Comparison of ENCODE assay signal across 11 cellular contexts in the genomic region with DNA sequence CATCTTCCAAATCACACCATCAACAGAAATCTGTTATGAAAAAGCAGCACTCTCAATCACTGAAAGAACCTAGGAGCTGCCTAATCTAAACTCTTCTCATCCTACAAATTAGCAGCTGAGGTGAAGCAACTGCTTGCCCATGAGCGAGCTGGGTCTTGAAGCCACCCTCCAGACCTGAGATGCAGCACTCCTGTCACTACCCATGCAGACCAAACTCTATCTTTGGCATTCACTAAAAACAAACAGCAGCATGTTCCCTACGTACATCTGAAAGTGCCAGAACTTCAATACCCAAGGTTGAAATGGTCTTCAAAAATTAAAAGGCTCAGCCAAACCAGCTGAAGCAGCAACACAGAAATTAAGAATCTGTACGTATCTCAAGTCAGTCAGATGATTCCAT. TPM values are rescaled to one million over a fixed set of nuclear protein-coding genes. Genes with fewer than 3 reads are reported as not detected.
DNase-seq lines count a peak whose midpoint lies in the region; ATAC-seq and TF ChIP-seq lines count a peak whose summit lies in the region.
"Had no signal": no experiment of that assay in that cellular context is flagged by ENCODE, and none has a peak within 500 bp of the region (broad histone marks: within the 10 kb centered on the region; RNA-seq: fewer than 3 reads in every experiment).

No MANE protein-coding gene starts in this region.

- ATAC-seq in stimulated activated naive CD8-positive, alpha-beta T cell treated with anti-CD3 and anti-CD28 coated beads, Interleukin-15, amount 100 ng/mL, for 72 hours = no peak
- no peak for ATAC-seq in activated T-helper 17 cell treated with anti-CD3 and anti-CD28 coated beads, Interleukin-2, amount 50 U/mL, for 72 hours (replicated peaks)
- no peak for ATAC-seq in naive B cell (ENCODE audit: low read depth in 2 of 2)

- no peaks in the 10 kb centered on the region for H3K27me3 Mint-ChIP-seq in stimulated activated naive CD8-positive, alpha-beta T cell treated with anti-CD3 and anti-CD28 coated beads, Interleukin-15, Interleukin-2, amounts not matched to agents 100 ng/mL and 50 ng/mL, for 24 hours
- no peaks in the 10 kb centered on the region for H3K27me3 Mint-ChIP-seq in stimulated activated naive CD8-positive, alpha-beta T cell treated with anti-CD3 and anti-CD28 coated beads, Interleukin-15, amount 100 ng/mL, for 72 hours
- H3K27me3 Mint-ChIP-seq in activated T-helper 17 cell treated with anti-CD3 and anti-CD28 coated beads, Interleukin-2, amount 50 U/mL, for 72 hours = no peaks in the 10 kb centered on the region
- H3K27me3 Mint-ChIP-seq in naive B cell = no peaks in the 10 kb centered on the region

- H3K9me3 ChIP-seq in uterus = no peaks in the 10 kb centered on the region

- H3K27me3 ChIP-seq in uterus = no peaks in the 10 kb centered on the region

- H3K27ac Mint-ChIP-seq in stimulated activated naive CD8-positive, alpha-beta T cell treated with anti-CD3 and anti-CD28 coated beads, Interleukin-15, Interleukin-2, amounts not matched to agents 100 ng/mL and 50 ng/mL, for 24 hours = peak overlapping the region; percentile 63
- peak overlapping the region in 1 of 2 donors; percentile 55 for H3K27ac Mint-ChIP-seq in stimulated activated naive CD8-positive, alpha-beta T cell treated with anti-CD3 and anti-CD28 coated beads, Interleukin-15, amount 100 ng/mL, for 72 hours
- H3K27ac Mint-ChIP-seq in activated T-helper 17 cell treated with anti-CD3 and anti-CD28 coated beads, Interleukin-2, amount 50 U/mL, for 72 hours = peak overlapping the region; percentile 66
- H3K27ac Mint-ChIP-seq in naive B cell = peak overlapping the region in 5 of 6 donors; percentile 66 to 93 (median 84)

- intact Hi-C loops in uterus (cut with DNase I; ENCODE audit: low total_unique reads) = no loop called here

- TF ChIP-seq CTCF in uterus (IDR thresholded peaks at IDR 0.05) = no peak

- H3K27ac ChIP-seq in uterus = peak overlapping the region; percentile 38 to 48

- no peaks in the 10 kb centered on the region for H3K36me3 ChIP-seq in uterus

- no peak overlapping the region for H3K4me3 ChIP-seq in uterus

- H3K36me3 Mint-ChIP-seq in stimulated activated naive CD8-positive, alpha-beta T cell treated with anti-CD3 and anti-CD28 coated beads, Interleukin-15, Interleukin-2, amounts not matched to agents 100 ng/mL and 50 ng/mL, for 24 hours (ENCODE audit: low read depth) = peaks cover 54% of the 10 kb centered on the region
- peaks cover 89% of the 10 kb centered on the region for H3K36me3 Mint-ChIP-seq in activated T-helper 17 cell treated with anti-CD3 and anti-CD28 coated beads, Interleukin-2, amount 50 U/mL, for 72 hours (ENCODE audit: low read depth)
- H3K36me3 Mint-ChIP-seq in naive B cell = peaks cover 0 to 4% of the 10 kb centered on the region in 2 donors

- H3K9me3 Mint-ChIP-seq in stimulated activated naive CD8-positive, alpha-beta T cell treated with anti-CD3 and anti-CD28 coated beads, Interleukin-15, Interleukin-2, amounts not matched to agents 100 ng/mL and 50 ng/mL, for 24 hours = no peaks in the 10 kb centered on the region
- H3K9me3 Mint-ChIP-seq in stimulated activated naive CD8-positive, alpha-beta T cell treated with anti-CD3 and anti-CD28 coated beads, Interleukin-15, amount 100 ng/mL, for 72 hours = no peaks in the 10 kb centered on the region
- H3K9me3 Mint-ChIP-seq in activated T-helper 17 cell treated with anti-CD3 and anti-CD28 coated beads, Interleukin-2, amount 50 U/mL, for 72 hours = no peaks in the 10 kb centered on the region
- no peaks in the 10 kb centered on the region for H3K9me3 Mint-ChIP-seq in naive B cell

- DNase-seq in stimulated activated naive CD8-positive, alpha-beta T cell treated with anti-CD3 and anti-CD28 coated beads, Interleukin-15, amount 100 ng/mL, for 72 hours = no peak
- no peak for DNase-seq in naive B cell
- no peak for DNase-seq in uterus
- DNase-seq in NAMALWA (ENCODE audit: low spot score) = no peak
- DNase-seq in stimulated activated CD8-positive, alpha-beta memory T cell treated with anti-CD3 and anti-CD28 coated beads, Interleukin-4, amount 100 ng/mL, for 48 hours = no peak
- no peak for DNase-seq in central memory CD4-positive, alpha-beta T cell
- DNase-seq: C1 segment of cervical spinal cord, caudate nucleus, NCI-H146 had no signal

- H3K4me1 ChIP-seq in uterus = peaks cover 2 to 38% of the 10 kb centered on the region in 2 donors

- no peak overlapping the region for H3K4me3 Mint-ChIP-seq in stimulated activated naive CD8-positive, alpha-beta T cell treated with anti-CD3 and anti-CD28 coated beads, Interleukin-15, Interleukin-2, amounts not matched to agents 100 ng/mL and 50 ng/mL, for 24 hours
- H3K4me3 Mint-ChIP-seq in stimulated activated naive CD8-positive, alpha-beta T cell treated with anti-CD3 and anti-CD28 coated beads, Interleukin-15, amount 100 ng/mL, for 72 hours = no peak overlapping the region
- peak overlapping the region; percentile 24 for H3K4me3 Mint-ChIP-seq in activated T-helper 17 cell treated with anti-CD3 and anti-CD28 coated beads, Interleukin-2, amount 50 U/mL, for 72 hours
- H3K4me3 Mint-ChIP-seq in naive B cell = peak overlapping the region in 5 of 8 donors; percentile 4 to 73 (median 32)

- peaks cover 93% of the 10 kb centered on the region for H3K4me1 Mint-ChIP-seq in stimulated activated naive CD8-positive, alpha-beta T cell treated with anti-CD3 and anti-CD28 coated beads, Interleukin-15, Interleukin-2, amounts not matched to agents 100 ng/mL and 50 ng/mL, for 24 hours (ENCODE audit: low read depth)
- peaks cover 94% of the 10 kb centered on the region for H3K4me1 Mint-ChIP-seq in stimulated activated naive CD8-positive, alpha-beta T cell treated with anti-CD3 and anti-CD28 coated beads, Interleukin-15, amount 100 ng/mL, for 72 hours
- H3K4me1 Mint-ChIP-seq in activated T-helper 17 cell treated with anti-CD3 and anti-CD28 coated beads, Interleukin-2, amount 50 U/mL, for 72 hours = peaks cover 63% of the 10 kb centered on the region
- H3K4me1 Mint-ChIP-seq in naive B cell = peaks cover 59 to 84% (median 76%) of the 10 kb centered on the region in 3 donors

- TF ChIP-seq POLR2A in uterus (IDR thresholded peaks at IDR 0.05) = no peak

RNA-seq across cellular contexts. Expression of gene ADNP, which starts 14.3 kb away (rescaled TPM):
- total RNA-seq in activated T-helper 17 cell treated with anti-CD3 and anti-CD28 coated beads, Interleukin-2, amount 50 U/mL, for 72 hours = 10 to 100 TPM; 57.9 to 75.4 TPM
- polyA plus RNA-seq in naive B cell (ENCODE audit: low read depth in 6 of 6) = 10 to 100 TPM in 3 of 6 donors, 1 to 10 TPM in 3; 5.5 to 15.7 (median 9.5) TPM
- 10 to 100 TPM; 30.6 to 90.1 (median 63.1) TPM for total RNA-seq in uterus

RNA-seq across cellular contexts. Expression of gene DPM1, which starts 41.4 kb away (rescaled TPM):
- total RNA-seq in activated T-helper 17 cell treated with anti-CD3 and anti-CD28 coated beads, Interleukin-2, amount 50 U/mL, for 72 hours = 10 to 100 TPM; 43.0 to 57.4 TPM
- polyA plus RNA-seq in naive B cell (ENCODE audit: low read depth in 6 of 6) = 10 to 100 TPM; 57.0 to 86.2 (median 71.5) TPM
- 100 to 1,000 TPM in 1 of 4 donors, 10 to 100 TPM in 3; 40.4 to 128 (median 64.2) TPM for total RNA-seq in uterus

RNA-seq across cellular contexts. Expression of gene MOCS3, which starts 41.7 kb away (rescaled TPM):
- total RNA-seq in activated T-helper 17 cell treated with anti-CD3 and anti-CD28 coated beads, Interleukin-2, amount 50 U/mL, for 72 hours = 1 to 10 TPM; 3.0 to 5.4 TPM
- polyA plus RNA-seq in naive B cell (ENCODE audit: low read depth in 6 of 6) = 1 to 10 TPM; 3.8 to 5.0 (median 4.1) TPM
- total RNA-seq in uterus = 1 to 10 TPM in 3 of 4 donors, under 1 TPM in 1; 0.59 to 8.2 (median 5.9) TPM

Comparison
In these comparisons a context has a peak if more than half of its experiments do, and no peak if none do; other contexts are left out.
1. H3K4me3 Mint-ChIP-seq: peak in activated T-helper 17 cell treated with anti-CD3 and anti-CD28 coated beads, Interleukin-2, amount 50 U/mL, for 72 hours (single experiment) and naive B cell (5 of 8); none in stimulated activated naive CD8-positive, alpha-beta T cell treated with anti-CD3 and anti-CD28 coated beads, Interleukin-15, Interleukin-2, amounts not matched to agents 100 ng/mL and 50 ng/mL, for 24 hours (single experiment) and stimulated activated naive CD8-positive, alpha-beta T cell treated with anti-CD3 and anti-CD28 coated beads, Interleukin-15, amount 100 ng/mL, for 72 hours (0 of 2).